23 cellular contexts compared by ENCODE assay signal in genomic region chr7:1423266-1423811, GRCh38.
"Had no signal": no experiment of that assay in that cellular context is flagged by ENCODE, and none has a peak within 500 bp of the region (broad histone marks: within the 10 kb centered on the region; RNA-seq: fewer than 3 reads in every experiment).

No MANE protein-coding gene starts in this region.

- H3K4me1 ChIP-seq: adrenal gland had no signal

- H3K27me3 ChIP-seq: cardiac muscle cell had no signal

- H3K36me3 Mint-ChIP-seq: activated naive CD8-positive, alpha-beta T cell; T-cell had no signal

- ATAC-seq: activated T-helper 17 cell treated with anti-CD3 and anti-CD28 coated beads, Interleukin-2, amount 50 U/mL, for 72 hours; T-cell had no signal

- H3K36me3 ChIP-seq: adrenal gland, brain microvascular endothelial cell, cardiac muscle cell had no signal

- H3K4me1 Mint-ChIP-seq: activated B cell treated with CpG ODN at 0.5 μM for 24 hours had no signal

- H3K4me3 Mint-ChIP-seq: activated B cell treated with CpG ODN at 0.5 μM for 24 hours; activated CD4-positive, alpha-beta memory T cell treated with anti-CD3 and anti-CD28 coated beads, Interleukin-2, amount 10 ng/mL, durations not matched to agents 7 days and 5 days; activated CD4-positive, alpha-beta T cell treated with anti-CD3 and anti-CD28 coated beads, Interleukin-2, amount 10 ng/mL, durations not matched to agents 7 days and 5 days; activated naive CD4-positive, alpha-beta T cell treated with anti-CD3 and anti-CD28 coated beads for 36 hours; activated naive CD8-positive, alpha-beta T cell; activated T-helper 17 cell treated with anti-CD3 and anti-CD28 coated beads, Interleukin-2, amount 50 U/mL, for 72 hours; T-cell had no signal

- H3K9me3 Mint-ChIP-seq: activated CD4-positive, alpha-beta memory T cell treated with anti-CD3 and anti-CD28 coated beads, Interleukin-2, amount 10 ng/mL, durations not matched to agents 7 days and 5 days; activated naive CD4-positive, alpha-beta T cell treated with anti-CD3 and anti-CD28 coated beads for 36 hours; activated T-helper 17 cell treated with anti-CD3 and anti-CD28 coated beads, Interleukin-2, amount 50 U/mL, for 72 hours; T-cell had no signal

- DNase-seq: activated B cell treated with CpG ODN at 0.5 μM for 24 hours; activated CD4-positive, alpha-beta memory T cell treated with anti-CD3 and anti-CD28 coated beads, Interleukin-2, amount 10 ng/mL, durations not matched to agents 7 days and 5 days; activated CD4-positive, alpha-beta T cell treated with anti-CD3 and anti-CD28 coated beads for 1 hour; activated CD4-positive, alpha-beta T cell treated with anti-CD3 and anti-CD28 coated beads, Interleukin-2, amount 10 ng/mL, durations not matched to agents 7 days and 5 days; activated gamma-delta T cell; activated naive CD4-positive, alpha-beta T cell treated with anti-CD3 and anti-CD28 coated beads for 36 hours; activated T-cell treated with anti-CD3 and anti-CD28 coated beads for 4 hours; activated T-cell treated with anti-CD3 and anti-CD28 coated beads, Interleukin-2, amount 50 U/mL, for 48 hours; adrenal gland; aorta; brain microvascular endothelial cell; KG1; NCI-H1048; NCI-H2227 treated with DMSO at 0.1 percent for 48 hours; NCI-H446 treated with DMSO at 0.1 percent for 48 hours; SIG-M5; T-cell; T-helper 2 cell; T1000 had no signal

- H3K9me3 ChIP-seq: adrenal gland had no signal

- H3K4me3 ChIP-seq: adrenal gland, cardiac muscle cell had no signal

- H3K27ac ChIP-seq: adrenal gland, brain microvascular endothelial cell, cardiac muscle cell had no signal

- FAIRE-seq: TTC549 had no signal

- H3K27ac Mint-ChIP-seq: activated B cell treated with CpG ODN at 0.5 μM for 24 hours; activated CD4-positive, alpha-beta memory T cell treated with anti-CD3 and anti-CD28 coated beads, Interleukin-2, amount 10 ng/mL, durations not matched to agents 7 days and 5 days; activated CD4-positive, alpha-beta T cell treated with anti-CD3 and anti-CD28 coated beads, Interleukin-2, amount 10 ng/mL, durations not matched to agents 7 days and 5 days; activated naive CD4-positive, alpha-beta T cell treated with anti-CD3 and anti-CD28 coated beads for 36 hours; activated naive CD8-positive, alpha-beta T cell; activated T-helper 17 cell treated with anti-CD3 and anti-CD28 coated beads, Interleukin-2, amount 50 U/mL, for 72 hours; T-cell had no signal
